Comparison of ENCODE assay signal across 28 cellular contexts in genomic region chr6:107599043-107599442, GRCh38.
"Had no signal": no experiment of that assay in that cellular context is flagged by ENCODE, and none has a peak within 500 bp of the region (broad histone marks: within the 10 kb centered on the region; RNA-seq: fewer than 3 reads in every experiment).

No MANE protein-coding gene starts in this region.

- H3K4me2 ChIP-seq: hepatocyte had no signal

- H3K27me3 ChIP-seq: brain microvascular endothelial cell, dorsolateral prefrontal cortex, esophagus squamous epithelium, gastroesophageal sphincter, heart right ventricle, hepatocyte had no signal

- FAIRE-seq: astrocyte, bronchial epithelial cell had no signal

- H3K9me3 ChIP-seq: esophagus squamous epithelium, gastroesophageal sphincter, heart right ventricle had no signal

- ATAC-seq: activated CD4-positive, alpha-beta T cell treated with anti-CD3 and anti-CD28 coated beads for 36 hours; activated CD8-positive, alpha-beta memory T cell treated with anti-CD3 and anti-CD28 coated beads, Interleukin-2, amount 10 ng/mL, durations not matched to agents 7 days and 5 days; activated CD8-positive, alpha-beta T cell treated with anti-CD3 and anti-CD28 coated beads, Interleukin-2, amount 10 ng/mL, durations not matched to agents 7 days and 5 days; activated naive CD4-positive, alpha-beta T cell treated with anti-CD3 and anti-CD28 coated beads, Interleukin-2, amount 50 U/mL, for 72 hours; activated T-cell treated with anti-CD3 and anti-CD28 coated beads, Interleukin-2, amount 50 U/mL, for 72 hours; gastroesophageal sphincter; heart right ventricle had no signal

- H2AFZ ChIP-seq: hepatocyte had no signal

- H3K79me2 ChIP-seq: hepatocyte had no signal

- H3K4me3 ChIP-seq: coronary artery, dorsolateral prefrontal cortex, esophagus squamous epithelium, gastroesophageal sphincter, heart right ventricle, hepatocyte had no signal

- H3K36me3 ChIP-seq: brain microvascular endothelial cell, esophagus squamous epithelium, gastroesophageal sphincter, heart right ventricle had no signal

- DNase-seq: activated CD4-positive, alpha-beta memory T cell treated with anti-CD3 and anti-CD28 coated beads for 36 hours; activated CD4-positive, alpha-beta T cell treated with anti-CD3 and anti-CD28 coated beads for 36 hours; activated CD4-positive, alpha-beta T cell treated with anti-CD3 and anti-CD28 coated beads, Interleukin-2, amount 10 ng/mL, durations not matched to agents 24 days and 14 days; activated CD4-positive, CD25-positive, alpha-beta regulatory T cell; activated CD4-positive, CD25-positive, alpha-beta regulatory T cell treated with anti-CD3 and anti-CD28 coated beads, Interleukin-2, amount 50 U/mL, for 72 hours; activated CD8-positive, alpha-beta memory T cell treated with anti-CD3 and anti-CD28 coated beads, Interleukin-2, amount 10 ng/mL, durations not matched to agents 7 days and 5 days; activated CD8-positive, alpha-beta memory T cell treated with anti-CD3 and anti-CD28 coated beads, Interleukin-2, amount 50 U/mL, for 4 hours; activated CD8-positive, alpha-beta T cell treated with anti-CD3 and anti-CD28 coated beads, Interleukin-2, amount 10 ng/mL, durations not matched to agents 7 days and 5 days; activated gamma-delta T cell; activated naive CD4-positive, alpha-beta T cell; activated naive CD4-positive, alpha-beta T cell treated with anti-CD3 and anti-CD28 coated beads, Interleukin-2, amount 10 ng/mL, durations not matched to agents 7 days and 5 days; activated naive CD8-positive, alpha-beta T cell treated with anti-CD3 and anti-CD28 coated beads, Interleukin-2, amount 10 ng/mL, durations not matched to agents 7 days and 5 days; activated T-cell treated with anti-CD3 and anti-CD28 coated beads, Interleukin-2, amount 50 U/mL, for 24 hours; activated T-cell treated with anti-CD3 and anti-CD28 coated beads, Interleukin-2, amount 50 U/mL, for 72 hours; brain microvascular endothelial cell; dorsolateral prefrontal cortex; effector memory CD4-positive, alpha-beta T cell; esophagus squamous epithelium; foreskin melanocyte; heart right ventricle; T-helper 2 cell had no signal

- H3K27ac ChIP-seq: brain microvascular endothelial cell, coronary artery, epithelial cell of prostate, esophagus squamous epithelium, gastroesophageal sphincter, heart right ventricle, hepatocyte had no signal
